In the genomic region with DNA sequence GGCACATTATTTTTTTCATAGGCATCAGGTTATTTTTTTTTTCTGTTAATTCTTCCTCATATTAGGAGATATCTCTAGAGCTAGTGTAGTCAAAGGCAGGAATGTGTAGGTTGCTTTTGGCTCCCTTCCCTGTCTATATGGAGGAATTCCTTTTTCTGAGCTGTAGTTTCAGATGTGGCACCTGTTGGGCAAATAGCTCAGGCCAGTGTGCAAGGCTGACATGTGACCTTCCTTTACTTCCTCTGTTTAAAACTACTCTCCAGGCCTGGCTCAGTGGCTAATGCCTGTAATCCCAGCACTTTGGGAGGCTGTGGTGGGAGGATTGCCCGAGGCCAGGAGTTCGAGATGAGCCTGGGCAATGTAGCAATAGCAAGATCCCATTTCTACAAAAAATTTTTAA, we compare ENCODE assay signal across 16 cellular contexts. TPM values are rescaled to one million over a fixed set of nuclear protein-coding genes. Genes with fewer than 3 reads are reported as not detected.
DNase-seq lines count a peak whose midpoint lies in the region; ATAC-seq and TF ChIP-seq lines count a peak whose summit lies in the region.
"Had no signal": no experiment of that assay in that cellular context is flagged by ENCODE, and none has a peak within 500 bp of the region (broad histone marks: within the 10 kb centered on the region; RNA-seq: fewer than 3 reads in every experiment).

No MANE protein-coding gene starts in this region.

- no peaks in the 10 kb centered on the region for H3K4me1 ChIP-seq in HEK293 (ENCODE audit: control insufficient read depth, insufficient read depth, low read length)
- H3K4me1 ChIP-seq in upper lobe of right lung = no peaks in the 10 kb centered on the region

- no peaks in the 10 kb centered on the region for H3K9me3 Mint-ChIP-seq in naive B cell
- H3K9me3 Mint-ChIP-seq: CD8-positive, alpha-beta T cell; GM23338; HFFc6 had no signal

- H3K4me3 ChIP-seq in HEK293 (ENCODE audit: low read depth, low read length) (no peak overlapping the region), upper lobe of right lung (no peak overlapping the region)
- H3K4me3 ChIP-seq: GM23338 had no signal

- intact Hi-C loops in upper lobe of right lung (cut with DNase I) = no loop called here

- H3K27me3 ChIP-seq in upper lobe of right lung = no peaks in the 10 kb centered on the region

- POLR2A ChIA-PET in HEK293 (lab: Yijun Ruan, JAX) = no interaction called here

- peak overlapping the region in 3 of 6 donors; percentile 12 to 88 (median 44) for H3K27ac Mint-ChIP-seq in naive B cell
- H3K27ac Mint-ChIP-seq: CD8-positive, alpha-beta T cell; GM23338 had no signal

- H3K27ac ChIP-seq in HEK293 (ENCODE audit: extremely low read depth, low read depth, low read length) (no peak overlapping the region), upper lobe of right lung (no peak overlapping the region)

- peak; percentile 6 for DNase-seq in MV-4-11 (lab: John Stamatoyannopoulos, UW)
- no peak for DNase-seq in naive B cell
- no peak for DNase-seq in upper lobe of right lung
- DNase-seq in A172 (ENCODE audit: low spot score) = no peak
- DNase-seq in globus pallidus (ENCODE audit: low spot score) = no peak
- DNase-seq in NCI-H2171 (lab: John Stamatoyannopoulos, UW) = no peak
- DNase-seq: CD8-positive, alpha-beta T cell; DND-41; HFFc6; NCI-H2081 treated with DMSO at 0.1 percent for 48 hours; NCI-H2227 treated with DMSO at 0.1 percent for 48 hours; NCI-H526 treated with DMSO at 0.1 percent for 48 hours; OCI-M1 had no signal

- no peaks in the 10 kb centered on the region for H3K9me3 ChIP-seq in HEK293 (ENCODE audit: control insufficient read depth, insufficient read depth, low read depth, low read length)
- no peaks in the 10 kb centered on the region for H3K9me3 ChIP-seq in upper lobe of right lung

- H3K36me3 ChIP-seq in HEK293 (ENCODE audit: control insufficient read depth in 2 of 2, insufficient read depth in 1 of 2, low read length in 2 of 2) = peaks cover 0 to 3% of the 10 kb centered on the region in 2 experiments; a peak in 2 of 3 replicates
- H3K36me3 ChIP-seq in upper lobe of right lung = peaks cover 6% of the 10 kb centered on the region

- CTCF ChIA-PET in HEK293 (lab: Yijun Ruan, JAX) = interaction anchor here (0.7 kb wide), 1 partner anchor 158 kb away, joined by 3 read pairs; no protein-coding TSS in a partner anchor

- H3K27me3 Mint-ChIP-seq in naive B cell = no peaks in the 10 kb centered on the region

- TF ChIP-seq CTCF in HEK293 (tag by site-specific recombination; IDR thresholded peaks at IDR 0.05) (no peak), upper lobe of right lung (IDR thresholded peaks at IDR 0.05) (no peak)

- peak overlapping the region in 7 of 8 donors; percentile 14 to 45 (median 32) for H3K4me3 Mint-ChIP-seq in naive B cell
- H3K4me3 Mint-ChIP-seq: CD8-positive, alpha-beta T cell; GM23338 had no signal

- H3K4me1 Mint-ChIP-seq in naive B cell = peaks cover 26 to 45% (median 38%) of the 10 kb centered on the region in 3 donors
- H3K4me1 Mint-ChIP-seq: GM23338 had no signal

- no peak for ATAC-seq in naive B cell (ENCODE audit: low read depth in 2 of 2)
- ATAC-seq in upper lobe of right lung = peak; percentile 52
- no peak for ATAC-seq in HG02840 (IDR thresholded peaks at IDR 0.05; ENCODE audit: low FRiP score, unreplicated experiment)
- ATAC-seq: CD8-positive, alpha-beta T cell; GM23338 had no signal

- H3K36me3 Mint-ChIP-seq in naive B cell = peaks cover 0 to 4% of the 10 kb centered on the region in 2 donors

TF ChIP-seq in HEK293, 187 proteins besides CTCF, POLR2A, EP300 and RAD21:
- TF ChIP-seq OSR2 (tag by site-specific recombination; IDR thresholded peaks at IDR 0.05) (no peak), SCRT2 (tag by site-specific recombination; IDR thresholded peaks at IDR 0.05) (peak; percentile 54; the same call in 1 of the 2 replicates), ZNF514 (tag by site-specific recombination; IDR thresholded peaks at IDR 0.05) (no peak), ZNF146 (tag by site-specific recombination; IDR thresholded peaks at IDR 0.05) (no peak)

RNA-seq across cellular contexts. Expression of a gene that starts 40.5 kb away (rescaled TPM):
- polyA plus RNA-seq in naive B cell (ENCODE audit: low read depth in 6 of 6) = 1 to 10 TPM in 5 of 6 donors, not detected in 1; 2.0 to 5.3 (median 2.7) TPM
- 14.2 TPM for total RNA-seq in upper lobe of right lung
- total RNA-seq in A172 (2014; rRNA removed; shearing (Covaris generic)) = 0.98 and 1.2 TPM in 2 replicates
